11 cellular contexts compared by ENCODE assay signal in genomic region chr16:91484-91883, GRCh38. TPM values are rescaled to one million over a fixed set of nuclear protein-coding genes. Genes with fewer than 3 reads are reported as not detected.
DNase-seq lines count a peak whose midpoint lies in the region; ATAC-seq and TF ChIP-seq lines count a peak whose summit lies in the region.
"Had no signal": no experiment of that assay in that cellular context is flagged by ENCODE, and none has a peak within 500 bp of the region (broad histone marks: within the 10 kb centered on the region; RNA-seq: fewer than 3 reads in every experiment).

No MANE protein-coding gene starts in this region.

- H3K27ac ChIP-seq in A673 (ENCODE audit: low read depth, low read length, poor library complexity, severe bottlenecking) (peak overlapping the region; percentile 82), coronary artery (peak overlapping the region; percentile 47 to 78), prostate gland (peak overlapping the region in 1 of 2 donors; percentile 1)
- H3K27ac ChIP-seq: uterus had no signal

- no peak overlapping the region for H3K4me3 ChIP-seq in A673 (ENCODE audit: low read depth, low read length, poor library complexity, severe bottlenecking)
- H3K4me3 ChIP-seq in coronary artery: no peak overlapping the region
- no peak overlapping the region for H3K4me3 ChIP-seq in prostate gland
- H3K4me3 ChIP-seq: uterus had no signal

- DNase-seq in A673 (ENCODE audit: low spot score) (peak; percentile 92), NCI-H2107 (lab: John Stamatoyannopoulos, UW) (peak; percentile 87), coronary artery (ENCODE audit: low spot score) (no peak), middle frontal gyrus (ENCODE audit: extremely low spot score, low spot score) (peak; percentile 66), prostate gland (ENCODE audit: low spot score) (no peak), T-helper 2 cell (no peak)
- DNase-seq: activated CD8-positive, alpha-beta memory T cell treated with anti-CD3 and anti-CD28 coated beads, Interleukin-2, amount 50 U/mL, for 48 hours; stimulated activated CD4-positive, alpha-beta T cell treated with anti-CD3 and anti-CD28 coated beads, Interleukin-2, amount 100 ng/mL, for 48 hours; uterus had no signal

- no peak for ATAC-seq in GM18861 (IDR thresholded peaks at IDR 0.05; ENCODE audit: unreplicated experiment)
- no peak for ATAC-seq in GM21367 (IDR thresholded peaks at IDR 0.05; ENCODE audit: unreplicated experiment)

- intact Hi-C loops in A673 (cut with micrococcal nuclease; ENCODE audit: unreplicated experiment) (no loop called here), prostate gland (cut with DNase I) (no loop called here)

- no peak for TF ChIP-seq POLR2A in prostate gland (IDR thresholded peaks at IDR 0.05)

- H3K27me3 ChIP-seq in A673 (replicated peaks; ENCODE audit: insufficient read depth, low read depth, low read length, poor library complexity) (no peaks in the 10 kb centered on the region), prostate gland (replicated peaks; ENCODE audit: insufficient read depth) (no peaks in the 10 kb centered on the region)
- H3K27me3 ChIP-seq: uterus had no signal

- CTCF ChIA-PET in A673 (lab: Charles Lee): interaction anchor here (0.6 to 1.5 kb wide), 4 partner anchors 16 to 271 kb away, joined by 3 to 14 read pairs (median 8); no protein-coding TSS in a partner anchor

- no TSS peak for BruUV-seq in A673 (replicated peaks; lab: Mats Ljungman, UMichigan)

- peaks cover 18% of the 10 kb centered on the region for H3K4me1 ChIP-seq in A673 (ENCODE audit: insufficient read depth, low read length, poor library complexity, severe bottlenecking)
- peaks cover 8% of the 10 kb centered on the region for H3K4me1 ChIP-seq in prostate gland (replicated peaks)
- H3K4me1 ChIP-seq: uterus had no signal

- POLR2A ChIA-PET in A673 (lab: Charles Lee; ENCODE audit: low non-redundant PET): no interaction called here

- H3K36me3 ChIP-seq in A673 (ENCODE audit: insufficient read depth, low read length, poor library complexity, severe bottlenecking) (peaks cover 27% of the 10 kb centered on the region), prostate gland (peaks cover 0 to 8% of the 10 kb centered on the region in 2 donors)
- H3K36me3 ChIP-seq: uterus had no signal

- TF ChIP-seq CTCF in A673 (conservative IDR thresholded peaks at IDR 0.05; ENCODE audit: low read depth, low read length) (no peak), coronary artery (IDR thresholded peaks at IDR 0.05) (no peak), prostate gland (IDR thresholded peaks at IDR 0.05) (no peak)

- WGBS in prostate gland: 14% methylated on average over 9 of the region's 9 CpGs

- no peaks in the 10 kb centered on the region for H3K9me3 ChIP-seq in A673 (ENCODE audit: low read depth, low read length, poor library complexity, severe bottlenecking)
- H3K9me3 ChIP-seq in prostate gland: no peaks in the 10 kb centered on the region
- H3K9me3 ChIP-seq: uterus had no signal

RNA-seq across cellular contexts. Expression of gene MPG, which starts 13.5 kb away (rescaled TPM):
- 30.6 and 34.2 TPM in 2 replicates for total RNA-seq in A673 (2021)
- total RNA-seq in prostate gland: 100 to 1,000 TPM; 111 to 138 TPM

RNA-seq across cellular contexts. Expression of gene RHBDF1, which starts 19.1 kb away (rescaled TPM):
- 5.8 TPM in 2 replicates for total RNA-seq in A673 (2021)
- total RNA-seq in prostate gland: 10 to 100 TPM; 55.4 to 79.5 TPM

RNA-seq across cellular contexts. Expression of gene SNRNP25, which starts 37.9 kb away (rescaled TPM):
- total RNA-seq in A673 (2021): 52.5 and 54.9 TPM in 2 replicates
- 10 to 100 TPM; 22.9 to 40.8 TPM for total RNA-seq in prostate gland

RNA-seq across cellular contexts. Expression of gene POLR3K, which starts 38.1 kb away (rescaled TPM):
- total RNA-seq in A673 (2021): 41.5 and 48.5 TPM in 2 replicates
- 1 to 10 TPM; 6.2 to 6.8 TPM for total RNA-seq in prostate gland

RNA-seq across cellular contexts. Expression of gene NPRL3, which starts 47.0 kb away (rescaled TPM):
- total RNA-seq in A673 (2021) (61.6 and 62.6 TPM in 2 replicates), prostate gland (10 to 100 TPM; 36.1 to 47.1 TPM)

Comparison
In these comparisons a context has a peak if more than half of its experiments do, and no peak if none do; other contexts are left out.
1. DNase-seq: peak in A673 (single experiment), NCI-H2107 (single experiment) and middle frontal gyrus (single experiment); none in coronary artery (single experiment), prostate gland (single experiment) and T-helper 2 cell (0 of 5).